ENCODE assay signal across 21 cellular contexts in genomic region chr9:14978022-14979000, GRCh38.
A peak's percentile ranks its signal among the peaks of the same experiment; 100 is the strongest.
DNase-seq lines count a peak whose midpoint lies in the region; ATAC-seq, FAIRE-seq and TF ChIP-seq lines count a peak whose summit lies in the region.
"Had no signal": no experiment of that assay in that cellular context is flagged by ENCODE, and none has a peak within 500 bp of the region (broad histone marks: within the 10 kb centered on the region; RNA-seq: fewer than 3 reads in every experiment).

No MANE protein-coding gene starts in this region.

- no peak overlapping the region for H3K27ac Mint-ChIP-seq in astrocyte (ENCODE audit: unreplicated experiment)
- H3K27ac Mint-ChIP-seq: IgD-negative memory B cell had no signal

- no peaks in the 10 kb centered on the region for H3K9me3 Mint-ChIP-seq in astrocyte (ENCODE audit: unreplicated experiment)

- no peak for TF ChIP-seq CTCF in astrocyte (IDR thresholded peaks at IDR 0.05; ENCODE audit: insufficient read depth, low read depth, low read length)
- no peak for TF ChIP-seq CTCF in osteoblast (IDR thresholded peaks at IDR 0.05; ENCODE audit: extremely low read depth, low read depth, low read length)
- TF ChIP-seq CTCF in thoracic aorta (IDR thresholded peaks at IDR 0.05) = no peak
- TF ChIP-seq CTCF in vagina (IDR thresholded peaks at IDR 0.05) = no peak

- H3K27me3 Mint-ChIP-seq in astrocyte (ENCODE audit: low read depth, unreplicated experiment) = no peaks in the 10 kb centered on the region
- H3K27me3 Mint-ChIP-seq: B cell, IgD-negative memory B cell had no signal

- DNase-seq in Right ventricle myocardium inferior (ENCODE audit: missing footprints) (no peak), left ventricle myocardium superior (no peak), astrocyte (ENCODE audit: low read depth) (no peak), osteoblast (ENCODE audit: insufficient read length, low spot score, missing footprints) (peak; percentile 43), thoracic aorta (ENCODE audit: low spot score) (no peak), DMS 273 (lab: John Stamatoyannopoulos, UW; ENCODE audit: unreplicated experiment) (no peak), vagina (ENCODE audit: extremely low spot score in 2 of 2) (no peak)
- DNase-seq: Caco-2, GF-D8, Karpas-422, NCI-H1417 treated with DMSO at 0.1 percent for 48 hours, NCI-H187 treated with DMSO at 0.1 percent for 48 hours, NCI-H2227 treated with DMSO at 0.1 percent for 48 hours, NCI-H524, PC-9 had no signal

- no peak overlapping the region for H3K9ac ChIP-seq in astrocyte (ENCODE audit: low read length)

- H3K27me3 ChIP-seq in astrocyte (ENCODE audit: insufficient read depth, low read length) (no peaks in the 10 kb centered on the region), osteoblast (ENCODE audit: insufficient read depth, low read length) (no peaks in the 10 kb centered on the region), thoracic aorta (replicated peaks; ENCODE audit: insufficient read depth) (no peaks in the 10 kb centered on the region), vagina (no peaks in the 10 kb centered on the region)

- H2AFZ ChIP-seq in astrocyte (ENCODE audit: low read depth, low read length) (no peak overlapping the region), osteoblast (ENCODE audit: low read length) (no peak overlapping the region)
- H2AFZ ChIP-seq: PC-9 had no signal

- intact Hi-C loops in Right ventricle myocardium inferior (cut with DNase I) = no loop called here
- intact Hi-C loops in left ventricle myocardium superior (cut with micrococcal nuclease) = no loop called here
- intact Hi-C loops in vagina (cut with DNase I) = no loop called here

- H3K27ac ChIP-seq in astrocyte (ENCODE audit: low read depth, low read length) = no peak overlapping the region
- no peak overlapping the region for H3K27ac ChIP-seq in osteoblast (ENCODE audit: low read depth, low read length)
- no peak overlapping the region for H3K27ac ChIP-seq in thoracic aorta
- H3K27ac ChIP-seq in vagina = no peak overlapping the region
- H3K27ac ChIP-seq: 22Rv1, PC-9 had no signal

- ATAC-seq in Right ventricle myocardium inferior = peak; percentile 28
- no peak for ATAC-seq in left ventricle myocardium superior
- ATAC-seq in thoracic aorta (ENCODE audit: insufficient number of reproducible peaks, low FRiP score, low read depth) = no peak
- ATAC-seq in HG02763 (IDR thresholded peaks at IDR 0.05; ENCODE audit: unreplicated experiment) = no peak

- H3K79me2 ChIP-seq in astrocyte (ENCODE audit: insufficient read depth, low read length) = no peaks in the 10 kb centered on the region
- no peaks in the 10 kb centered on the region for H3K79me2 ChIP-seq in osteoblast (ENCODE audit: insufficient read depth, low read length)

- H3K4me2 ChIP-seq in astrocyte (ENCODE audit: low read length) (no peak overlapping the region), osteoblast (ENCODE audit: insufficient read depth, low read length) (no peak overlapping the region)
- H3K4me2 ChIP-seq: PC-9 had no signal

- H3K9me3 ChIP-seq in astrocyte (ENCODE audit: insufficient read depth, low read depth, low read length) (no peaks in the 10 kb centered on the region), osteoblast (ENCODE audit: low read depth, low read length) (no peaks in the 10 kb centered on the region), thoracic aorta (no peaks in the 10 kb centered on the region), vagina (no peaks in the 10 kb centered on the region)
- H3K9me3 ChIP-seq: Caco-2 had no signal

- H4K20me1 ChIP-seq in astrocyte (ENCODE audit: insufficient read depth, low read length) (no peaks in the 10 kb centered on the region), osteoblast (ENCODE audit: insufficient read depth, low read length) (no peaks in the 10 kb centered on the region)

- H3K4me3 ChIP-seq in astrocyte (ENCODE audit: insufficient read depth, low read depth, low read length) = no peak overlapping the region
- no peak overlapping the region for H3K4me3 ChIP-seq in osteoblast (ENCODE audit: insufficient read depth, low read length)
- H3K4me3 ChIP-seq in thoracic aorta = peak overlapping the region; percentile 51
- no peak overlapping the region for H3K4me3 ChIP-seq in vagina
- H3K4me3 ChIP-seq: PC-9 had no signal

- H3K4me1 Mint-ChIP-seq in astrocyte (ENCODE audit: low read depth, unreplicated experiment) = no peaks in the 10 kb centered on the region
- H3K4me1 Mint-ChIP-seq: B cell, IgD-negative memory B cell had no signal

- TF ChIP-seq POLR2A in vagina (IDR thresholded peaks at IDR 0.05) = no peak

- no peaks in the 10 kb centered on the region for H3K36me3 Mint-ChIP-seq in astrocyte (ENCODE audit: low read depth, unreplicated experiment)
- H3K36me3 Mint-ChIP-seq: IgD-negative memory B cell had no signal

- no peak overlapping the region for H3K4me3 Mint-ChIP-seq in astrocyte (ENCODE audit: unreplicated experiment)
- H3K4me3 Mint-ChIP-seq: B cell, IgD-negative memory B cell had no signal

- H3K36me3 ChIP-seq in astrocyte (ENCODE audit: insufficient read depth, low read length) = no peaks in the 10 kb centered on the region
- no peaks in the 10 kb centered on the region for H3K36me3 ChIP-seq in osteoblast (ENCODE audit: insufficient read depth, low read length)
- H3K36me3 ChIP-seq in thoracic aorta = no peaks in the 10 kb centered on the region
- H3K36me3 ChIP-seq in vagina = no peaks in the 10 kb centered on the region

- H3K4me1 ChIP-seq in astrocyte (ENCODE audit: insufficient read depth, low read length) (no peaks in the 10 kb centered on the region), osteoblast (ENCODE audit: insufficient read depth, low read length) (no peaks in the 10 kb centered on the region), thoracic aorta (ENCODE audit: control insufficient read depth in 1 of 2, low read depth in 2 of 2) (no peaks in the 10 kb centered on the region), vagina (no peaks in the 10 kb centered on the region)
- H3K4me1 ChIP-seq: Caco-2 had no signal

- peak; percentile 13 for FAIRE-seq in astrocyte (lab: Jason Lieb, UNC)
- FAIRE-seq: GM19239, HTR-8/SVneo had no signal
